ENCODE assay signal across 27 cellular contexts in genomic region chr12:102005256-102005655, GRCh38.
"Had no signal": no experiment of that assay in that cellular context is flagged by ENCODE, and none has a peak within 500 bp of the region (broad histone marks: within the 10 kb centered on the region; RNA-seq: fewer than 3 reads in every experiment).

No MANE protein-coding gene starts in this region.

- H3K27ac ChIP-seq: left lung, lower lobe of right lung, ovary, right atrium auricular region, right lobe of liver, stomach, thoracic aorta, tibial artery, upper lobe of right lung had no signal

- ATAC-seq: left colon; left lung; lower lobe of right lung; natural killer cell; right lobe of liver; stimulated activated naive B cell treated with anti-CD40 and anti-IgM and Interleukin-4, amounts not matched to agents 10 μg/mL and 1 μg/mL and 100 μg/mL, for 72 hours; stimulated activated naive CD8-positive, alpha-beta T cell treated with anti-CD3 and anti-CD28 coated beads, Interleukin-15, Interleukin-2, amounts not matched to agents 100 U/mL and 50 U/mL, for 24 hours; upper lobe of right lung had no signal

- H3K36me3 ChIP-seq: left lung, lower lobe of right lung, ovary, right atrium auricular region, right lobe of liver, upper lobe of right lung had no signal

- H3K9me3 ChIP-seq: left lung, lower lobe of right lung, ovary, right atrium auricular region, right lobe of liver, stomach, thoracic aorta, tibial artery, upper lobe of right lung had no signal

- H3K27me3 ChIP-seq: left lung, ovary, right atrium auricular region, right lobe of liver, stomach, tibial artery, upper lobe of right lung had no signal

- H3K4me1 Mint-ChIP-seq: immature natural killer cell, mesothelial cell of epicardium, nephron progenitor cell had no signal

- H3K4me3 ChIP-seq: left lung, lower lobe of right lung, ovary, right atrium auricular region, right lobe of liver, smooth muscle cell, stomach, thoracic aorta, tibial artery, upper lobe of right lung had no signal

- H3K4me1 ChIP-seq: lower lobe of right lung, right atrium auricular region, right lobe of liver, stomach, tibial artery, upper lobe of right lung had no signal

- H3K27me3 Mint-ChIP-seq: naive B cell; stimulated activated naive B cell treated with anti-CD40 and anti-IgM and Interleukin-4, amounts not matched to agents 10 μg/mL and 1 μg/mL and 100 μg/mL, for 72 hours had no signal

- H3K4me2 ChIP-seq: smooth muscle cell had no signal

- H3K9me3 Mint-ChIP-seq: immature natural killer cell; mesothelial cell of epicardium; natural killer cell; nephron progenitor cell; stimulated activated naive B cell treated with anti-CD40 and anti-IgM and Interleukin-4, amounts not matched to agents 10 μg/mL and 1 μg/mL and 100 μg/mL, for 72 hours had no signal

- H3K4me3 Mint-ChIP-seq: immature natural killer cell; mesothelial cell of epicardium; naive B cell; natural killer cell; nephron progenitor cell; stimulated activated naive B cell treated with anti-CD40 and anti-IgM and Interleukin-4, amounts not matched to agents 10 μg/mL and 1 μg/mL and 100 μg/mL, for 72 hours had no signal

- H3K36me3 Mint-ChIP-seq: naive B cell, natural killer cell had no signal

- DNase-seq: hypothalamus; immature natural killer cell; kidney; left colon; left lung; lower lobe of right lung; mammary epithelial cell; mesenchymal stem cell; naive B cell; natural killer cell; nephron progenitor cell; ovary; right lobe of liver; stimulated activated CD4-positive, alpha-beta T cell treated with anti-CD3 and anti-CD28 coated beads, Interleukin-1b, Interleukin-23, amount 100 ng/mL, for 48 hours; stimulated activated CD4-positive, alpha-beta T cell treated with anti-CD3 and anti-CD28 coated beads, Interleukin-2, amount 100 ng/mL, for 48 hours; stimulated activated CD4-positive, alpha-beta T cell treated with anti-CD3 and anti-CD28 coated beads, Interleukin-4, amount 100 ng/mL, for 4 hours; stimulated activated CD8-positive, alpha-beta memory T cell treated with anti-CD3 and anti-CD28 coated beads, Interleukin-4, amount 100 ng/mL, for 48 hours; stimulated activated naive B cell treated with anti-CD40 and anti-IgM and Interleukin-4, amounts not matched to agents 10 μg/mL and 1 μg/mL and 100 μg/mL, for 72 hours; stimulated activated naive CD8-positive, alpha-beta T cell treated with anti-CD3 and anti-CD28 coated beads, Interleukin-15, Interleukin-2, amounts not matched to agents 100 U/mL and 50 U/mL, for 24 hours; stomach; tibial artery; upper lobe of right lung had no signal

- H3K27ac Mint-ChIP-seq: immature natural killer cell; mesothelial cell of epicardium; natural killer cell; nephron progenitor cell; progenitor cell of endocrine pancreas; stimulated activated naive B cell treated with anti-CD40 and anti-IgM and Interleukin-4, amounts not matched to agents 10 μg/mL and 1 μg/mL and 100 μg/mL, for 72 hours had no signal
